Comparison of ENCODE assay signal across 24 cellular contexts in genomic region chr2:54040250-54040649, GRCh38.
"Had no signal": no experiment of that assay in that cellular context is flagged by ENCODE, and none has a peak within 500 bp of the region (broad histone marks: within the 10 kb centered on the region; RNA-seq: fewer than 3 reads in every experiment).

No MANE protein-coding gene starts in this region.

- H3K4me2 ChIP-seq: hepatocyte had no signal

- H3K27ac ChIP-seq: gastrocnemius medialis, hepatocyte, right atrium auricular region, stomach, suprapubic skin, transverse colon, VCaP had no signal

- H3K36me3 ChIP-seq: gastrocnemius medialis, right atrium auricular region, suprapubic skin, transverse colon had no signal

- H3K4me1 ChIP-seq: stomach, suprapubic skin had no signal

- H2AFZ ChIP-seq: hepatocyte had no signal

- ATAC-seq: esophagus mucosa; gastrocnemius medialis; left colon; mucosa of descending colon; stimulated activated naive B cell treated with anti-CD40 and anti-IgM and Interleukin-4, amounts not matched to agents 10 μg/mL and 1 μg/mL and 100 μg/mL, for 72 hours had no signal

- DNase-seq: activated CD4-positive, alpha-beta T cell treated with anti-CD3 and anti-CD28 coated beads for 4 hours; activated CD4-positive, alpha-beta T cell treated with anti-CD3 and anti-CD28 coated beads, Interleukin-2, amount 50 U/mL, for 48 hours; activated CD8-positive, alpha-beta memory T cell treated with anti-CD3 and anti-CD28 coated beads, Interleukin-2, amount 50 U/mL, for 4 hours; activated effector memory CD4-positive, alpha-beta T cell treated with anti-CD3 and anti-CD28 coated beads, Interleukin-2, amount 50 U/mL, for 16 hours; activated naive CD4-positive, alpha-beta T cell treated with anti-CD3 and anti-CD28 coated beads for 36 hours; activated naive CD8-positive, alpha-beta T cell treated with anti-CD3 and anti-CD28 coated beads for 36 hours; activated T-cell treated with anti-CD3 and anti-CD28 coated beads, Interleukin-2, amount 50 U/mL, for 1 hour; central memory CD4-positive, alpha-beta T cell; endodermal cell; gastrocnemius medialis; glutamatergic neuron; left colon; mucosa of descending colon; stimulated activated CD4-positive, alpha-beta T cell treated with anti-CD3 and anti-CD28 coated beads, Interleukin-15, amount 100 ng/mL, for 24 hours; stimulated activated CD4-positive, alpha-beta T cell treated with anti-CD3 and anti-CD28 coated beads, Interleukin-2, amount 100 ng/mL, for 24 hours; stimulated activated naive B cell treated with anti-CD40 and anti-IgM and Interleukin-4, amounts not matched to agents 10 μg/mL and 1 μg/mL and 100 μg/mL, for 72 hours; stomach; T-helper 9 cell; transverse colon had no signal

- H3K9me3 ChIP-seq: gastrocnemius medialis, suprapubic skin, transverse colon had no signal

- H3K4me3 ChIP-seq: gastrocnemius medialis, hepatocyte, mucosa of descending colon, right atrium auricular region, stomach, suprapubic skin, transverse colon had no signal

- H3K27me3 ChIP-seq: gastrocnemius medialis, hepatocyte, right atrium auricular region, stomach, suprapubic skin, transverse colon had no signal
